Comparison of ENCODE assay signal across 15 cellular contexts in genomic region chr13:113187905-113188595, GRCh38. TPM values are rescaled to one million over a fixed set of nuclear protein-coding genes. Genes with fewer than 3 reads are reported as not detected.
DNase-seq lines count a peak whose midpoint lies in the region; ATAC-seq and TF ChIP-seq lines count a peak whose summit lies in the region.
"Had no signal": no experiment of that assay in that cellular context is flagged by ENCODE, and none has a peak within 500 bp of the region (broad histone marks: within the 10 kb centered on the region; RNA-seq: fewer than 3 reads in every experiment).

No MANE protein-coding gene starts in this region.

- H3K9me3 Mint-ChIP-seq in activated CD8-positive, alpha-beta memory T cell treated with anti-CD3 and anti-CD28 coated beads, Interleukin-2, amount 10 ng/mL, durations not matched to agents 7 days and 5 days (ENCODE audit: low read depth), result peaks cover 2% of the 10 kb centered on the region
- no peaks in the 10 kb centered on the region for H3K9me3 Mint-ChIP-seq in central memory CD8-positive, alpha-beta T cell

- TF ChIP-seq POLR2A in IMR-90 (IDR thresholded peaks at IDR 0.05; ENCODE audit: low read depth, low read length) (no peak), gastrocnemius medialis (IDR thresholded peaks at IDR 0.05) (no peak)

- peak overlapping the region; percentile 33 for H3K27ac Mint-ChIP-seq in activated CD8-positive, alpha-beta memory T cell treated with anti-CD3 and anti-CD28 coated beads, Interleukin-2, amount 10 ng/mL, durations not matched to agents 7 days and 5 days
- peak overlapping the region; percentile 83 for H3K27ac Mint-ChIP-seq in central memory CD8-positive, alpha-beta T cell (ENCODE audit: low read depth)

- peaks cover 42 to 75% of the 10 kb centered on the region in 2 experiments for H3K79me1 ChIP-seq in IMR-90 (ENCODE audit: low read depth in 1 of 2, low read length in 2 of 2)

- no peaks in the 10 kb centered on the region for H3K9me2 ChIP-seq in OCI-LY7 (ENCODE audit: insufficient read depth, low read length)

- peak overlapping the region; percentile 89 for H2AK9ac ChIP-seq in IMR-90 (replicated peaks; ENCODE audit: low read depth, low read length, poor library complexity)

- peaks cover 52% of the 10 kb centered on the region for H3K36me3 Mint-ChIP-seq in activated CD8-positive, alpha-beta memory T cell treated with anti-CD3 and anti-CD28 coated beads, Interleukin-2, amount 10 ng/mL, durations not matched to agents 7 days and 5 days
- H3K36me3 Mint-ChIP-seq in central memory CD8-positive, alpha-beta T cell (ENCODE audit: insufficient read depth), result peaks cover 42% of the 10 kb centered on the region

- no peak overlapping the region; the same call in 1 of the 2 replicates for H3K4me2 ChIP-seq in IMR-90 (ENCODE audit: low read depth, low read length)
- H3K4me2 ChIP-seq in OCI-LY7 (ENCODE audit: low read length), result no peak overlapping the region

- H2AFZ ChIP-seq in IMR-90 (replicated peaks; ENCODE audit: low read length, poor library complexity) (no peak overlapping the region), OCI-LY7 (ENCODE audit: low read length) (no peak overlapping the region)

- TF ChIP-seq RAD21 in IMR-90 (IDR thresholded peaks at IDR 0.05; ENCODE audit: low read length), result no peak

- peak overlapping the region; percentile 97 for H3K18ac ChIP-seq in IMR-90 (ENCODE audit: low read depth, low read length)

- peak overlapping the region; percentile 100 for H2BK20ac ChIP-seq in IMR-90 (ENCODE audit: low read depth, low read length)

- no peak overlapping the region for H3K4me3 ChIP-seq in IMR-90 (ENCODE audit: insufficient read depth, low read depth, low read length)
- H3K4me3 ChIP-seq in gastrocnemius medialis, result no peak overlapping the region
- no peak overlapping the region for H3K4me3 ChIP-seq in OCI-LY7 (ENCODE audit: low read depth, low read length, poor library complexity, severe bottlenecking)
- H3K4me3 ChIP-seq: colonic mucosa had no signal

- peaks cover 53% of the 10 kb centered on the region for H3K4me1 Mint-ChIP-seq in activated CD8-positive, alpha-beta memory T cell treated with anti-CD3 and anti-CD28 coated beads, Interleukin-2, amount 10 ng/mL, durations not matched to agents 7 days and 5 days
- peaks cover 54% of the 10 kb centered on the region for H3K4me1 Mint-ChIP-seq in central memory CD8-positive, alpha-beta T cell

- H3K14ac ChIP-seq in IMR-90 (replicated peaks; ENCODE audit: low read depth, low read length), result peak overlapping the region; percentile 90

- peaks cover 45% of the 10 kb centered on the region for H3K36me3 ChIP-seq in IMR-90 (ENCODE audit: control insufficient read depth, insufficient read depth, low read length)
- peaks cover 0 to 57% of the 10 kb centered on the region in 2 donors for H3K36me3 ChIP-seq in gastrocnemius medialis
- H3K36me3 ChIP-seq in OCI-LY7 (ENCODE audit: insufficient read depth, low read length), result peaks cover 41% of the 10 kb centered on the region

- CTCF ChIA-PET in activated CD8-positive, alpha-beta memory T cell treated with anti-CD3 and anti-CD28 coated beads, Interleukin-2, amount 10 ng/mL, durations not matched to agents 7 days and 5 days (lab: Charles Lee), result no interaction called here
- CTCF ChIA-PET in IMR-90 (lab: Yijun Ruan, JAX) (interaction anchor here (0.9 kb wide), 1 partner anchor 9 kb away, joined by 3 read pairs; no protein-coding TSS in a partner anchor), OCI-LY7 (lab: Charles Lee; ENCODE audit: unreplicated experiment) (no interaction called here), GM10248 (lab: Yijun Ruan, JAX) (no interaction called here)

- no peaks in the 10 kb centered on the region for H3K79me2 ChIP-seq in OCI-LY7 (ENCODE audit: insufficient read depth, low read depth, low read length)

- in situ Hi-C loops in IMR-90 (cut with MboI; ENCODE audit: low sequenced_read_pairs) (no loop called here), gastrocnemius medialis (cut with MboI; ENCODE audit: low sequenced_read_pairs in 4 of 4) (no loop called here)

- peaks cover 19% of the 10 kb centered on the region for H3K9me1 ChIP-seq in IMR-90 (ENCODE audit: insufficient read depth, low read length)

- peak overlapping the region; percentile 100 for H2BK5ac ChIP-seq in IMR-90 (ENCODE audit: low read depth, low read length, poor library complexity, severe bottlenecking)

- BruUV-seq in IMR-90 (replicated peaks; lab: Mats Ljungman, UMichigan) (no TSS peak), OCI-LY7 (replicated peaks; lab: Mats Ljungman, UMichigan) (no TSS peak)

- POLR2A ChIA-PET in IMR-90 (lab: Charles Lee; ENCODE audit: unreplicated experiment) (interaction anchor here (1.3 kb wide), 1 partner anchor 21 kb away, joined by 4 read pairs; the partner anchor contains the start of genes CUL4A and PCID2), OCI-LY7 (lab: Charles Lee) (interaction anchor here (0.7 kb wide), 1 partner anchor 53 kb away, joined by 3 read pairs; no protein-coding TSS in a partner anchor), GM10248 (lab: Yijun Ruan, JAX) (no interaction called here)

- no peak for DNase-seq in activated CD8-positive, alpha-beta memory T cell treated with anti-CD3 and anti-CD28 coated beads, Interleukin-2, amount 10 ng/mL, durations not matched to agents 7 days and 5 days
- DNase-seq in activated CD8-positive, alpha-beta memory T cell treated with anti-CD3 and anti-CD28 coated beads for 24 hours, result no peak
- peak; percentile 33 for DNase-seq in IMR-90
- no peak for DNase-seq in central memory CD8-positive, alpha-beta T cell (ENCODE audit: low spot score in 2 of 2)
- DNase-seq in gastrocnemius medialis, result no peak
- DNase-seq in OCI-LY7 (ENCODE audit: low spot score), result no peak
- no peak for DNase-seq in 8988T
- DNase-seq in GM10248 (ENCODE audit: extremely low spot score), result no peak
- DNase-seq: Kasumi-1, NCI-H345, SHP77 treated with DMSO at 0.1 percent for 48 hours had no signal

- no peak for ATAC-seq in activated CD8-positive, alpha-beta memory T cell treated with anti-CD3 and anti-CD28 coated beads, Interleukin-2, amount 10 ng/mL, durations not matched to agents 7 days and 5 days
- ATAC-seq in IMR-90 (ENCODE audit: low read depth) (no peak), gastrocnemius medialis (no peak)
- ATAC-seq in central memory CD8-positive, alpha-beta T cell (replicated peaks; ENCODE audit: extremely low read depth, poor library complexity, severe bottlenecking), result no peak

- dilution Hi-C loops in IMR-90 (cut with HindIII; ENCODE audit: low sequenced_read_pairs, unreplicated experiment), result no loop called here

- intact Hi-C loops in IMR-90 (cut with micrococcal nuclease), result loop anchor here (1.0 kb wide), 1 partner anchor 10 kb away; no protein-coding TSS in a partner anchor
- intact Hi-C loops in gastrocnemius medialis (cut with DNase I; ENCODE audit: low total_unique reads), result loop anchor here (1.0 kb wide), 1 partner anchor 34 kb away; no protein-coding TSS in a partner anchor
- intact Hi-C loops in OCI-LY7 (cut with micrococcal nuclease; ENCODE audit: unreplicated experiment), result no loop called here

- whole genome bisulfite sequencing in IMR-90 (ENCODE audit: extremely low coverage in 2 of 2, insufficient read length in 1 of 2), 2 experiments, result 93% methylated on average over 12 of the region's 21 CpGs; no CpG with 5 or more reads in 1 of the 2 experiments

- H3K27me3 ChIP-seq in IMR-90 (ENCODE audit: control insufficient read depth, insufficient read depth, low read length) (no peaks in the 10 kb centered on the region), gastrocnemius medialis (no peaks in the 10 kb centered on the region)
- H3K27me3 ChIP-seq: BE2C, colonic mucosa, neutrophil had no signal

- peak overlapping the region; percentile 99 for H3K4ac ChIP-seq in IMR-90 (ENCODE audit: low read depth, low read length)

- H4K5ac ChIP-seq in IMR-90 (ENCODE audit: low read depth, low read length), result peak overlapping the region; percentile 96

- no peak overlapping the region for H3K9ac ChIP-seq in IMR-90 (ENCODE audit: low read depth, low read length)

- peak overlapping the region; percentile 92 for H3K23ac ChIP-seq in IMR-90 (ENCODE audit: low read depth, low read length)

- H3K4me3 Mint-ChIP-seq in activated CD8-positive, alpha-beta memory T cell treated with anti-CD3 and anti-CD28 coated beads, Interleukin-2, amount 10 ng/mL, durations not matched to agents 7 days and 5 days, result no peak overlapping the region
- H3K4me3 Mint-ChIP-seq in central memory CD8-positive, alpha-beta T cell, result no peak overlapping the region

- H3K27ac ChIP-seq in IMR-90 (ENCODE audit: insufficient read depth, low read length) (peak overlapping the region; percentile 93), gastrocnemius medialis (peak overlapping the region; percentile 48 to 78 (median 60)), OCI-LY7 (ENCODE audit: low read depth, low read length, poor library complexity, severe bottlenecking) (no peak overlapping the region)
- H3K27ac ChIP-seq: colonic mucosa, neutrophil had no signal

- H3K27me3 Mint-ChIP-seq in activated CD8-positive, alpha-beta memory T cell treated with anti-CD3 and anti-CD28 coated beads, Interleukin-2, amount 10 ng/mL, durations not matched to agents 7 days and 5 days, result no peaks in the 10 kb centered on the region
- H3K27me3 Mint-ChIP-seq in central memory CD8-positive, alpha-beta T cell, result no peaks in the 10 kb centered on the region

- H3K56ac ChIP-seq in IMR-90 (ENCODE audit: extremely low read depth, insufficient read depth, low read length), result peak overlapping the region; percentile 97

- H4K91ac ChIP-seq in IMR-90 (ENCODE audit: insufficient read depth, low read depth, low read length), result peak overlapping the region; percentile 99

- peak overlapping the region; percentile 77 to 87 for H4K8ac ChIP-seq in IMR-90 (ENCODE audit: low read depth in 2 of 2, low read length in 2 of 2)

- H2BK120ac ChIP-seq in IMR-90 (ENCODE audit: low read depth, low read length), result peak overlapping the region; percentile 100

- peaks cover 7% of the 10 kb centered on the region; the same call in 1 of the 2 replicates for H3K9me3 ChIP-seq in IMR-90 (ENCODE audit: control insufficient read depth, insufficient read depth, low read length)
- H3K9me3 ChIP-seq in gastrocnemius medialis, result no peaks in the 10 kb centered on the region
- H3K9me3 ChIP-seq in OCI-LY7 (ENCODE audit: low read length), result no peaks in the 10 kb centered on the region
- H3K9me3 ChIP-seq: BE2C, colonic mucosa, neutrophil had no signal

- peaks cover 27% of the 10 kb centered on the region for H3K4me1 ChIP-seq in IMR-90 (ENCODE audit: control insufficient read depth, insufficient read depth, low read length)
- H3K4me1 ChIP-seq in gastrocnemius medialis, result peaks cover 0 to 3% of the 10 kb centered on the region in 2 donors
- H3K4me1 ChIP-seq in OCI-LY7 (ENCODE audit: insufficient read depth, low read length, poor library complexity, severe bottlenecking), result no peaks in the 10 kb centered on the region
- H3K4me1 ChIP-seq: colonic mucosa had no signal

- H2BK15ac ChIP-seq in IMR-90 (ENCODE audit: low read depth, low read length), result peak overlapping the region; percentile 95

- TF ChIP-seq CTCF in IMR-90 (conservative IDR thresholded peaks at IDR 0.05; ENCODE audit: low read depth, low read length) (no peak), gastrocnemius medialis (IDR thresholded peaks at IDR 0.05 in 4 of 5, conservative IDR thresholded peaks at IDR 0.05 in 1 of 5) (no peak), OCI-LY7 (conservative IDR thresholded peaks at IDR 0.05; ENCODE audit: low read length) (no peak), GM10248 (IDR thresholded peaks at IDR 0.05; ENCODE audit: control extremely low read depth, extremely low read depth, low read depth, missing control alignments) (no peak)

- H4K20me1 ChIP-seq in IMR-90 (ENCODE audit: insufficient read depth, low read length) (no peaks in the 10 kb centered on the region), OCI-LY7 (ENCODE audit: insufficient read depth, low read length) (no peaks in the 10 kb centered on the region)

- H2AK5ac ChIP-seq in IMR-90 (ENCODE audit: low read depth, low read length), result peak overlapping the region; percentile 100

RNA-seq across cellular contexts. Expression of gene PCID2, which starts 20.4 kb away (rescaled TPM):
- 10 to 100 TPM; 60.3 to 68.0 TPM for total RNA-seq in activated CD8-positive, alpha-beta memory T cell treated with anti-CD3 and anti-CD28 coated beads, Interleukin-2, amount 10 ng/mL, durations not matched to agents 7 days and 5 days
- total RNA-seq in IMR-90 (2012; rRNA removed), result 72.8 and 90.9 TPM in 2 replicates
- polyA plus RNA-seq in IMR-90 (2012; rRNA removed), result 71.7 and 83.5 TPM in 2 replicates
- 25.2 and 46.9 TPM in 2 replicates for polyA plus RNA-seq in IMR-90 (2012; cell fraction: cytosol; rRNA removed)
- 56.5 and 157 TPM in 2 replicates for polyA plus RNA-seq in IMR-90 (2012; cell fraction: nucleus; rRNA removed; ENCODE audit: low replicate concordance)
- 10 to 100 TPM; 26.4 to 45.6 (median 28.0) TPM for total RNA-seq in gastrocnemius medialis
- total RNA-seq in OCI-LY7 (2014; rRNA removed; shearing (Covaris generic)), result 38.3 and 41.9 TPM in 2 replicates
- 27.9 and 30.2 TPM in 2 replicates for total RNA-seq in OCI-LY7 (2022)

RNA-seq across cellular contexts. Expression of gene CUL4A, which starts 21.4 kb away (rescaled TPM):
- 10 to 100 TPM; 73.8 to 76.0 TPM for total RNA-seq in activated CD8-positive, alpha-beta memory T cell treated with anti-CD3 and anti-CD28 coated beads, Interleukin-2, amount 10 ng/mL, durations not matched to agents 7 days and 5 days
- 128 and 146 TPM in 2 replicates for total RNA-seq in IMR-90 (2012; rRNA removed)
- 68.7 and 86.0 TPM in 2 replicates for polyA plus RNA-seq in IMR-90 (2012; rRNA removed)
- 35.5 and 36.9 TPM in 2 replicates for polyA plus RNA-seq in IMR-90 (2012; cell fraction: cytosol; rRNA removed)
- 77.4 and 122 TPM in 2 replicates for polyA plus RNA-seq in IMR-90 (2012; cell fraction: nucleus; rRNA removed; ENCODE audit: low replicate concordance)
- total RNA-seq in gastrocnemius medialis, result 100 to 1,000 TPM; 232 to 319 (median 234) TPM
- 44.8 and 49.8 TPM in 2 replicates for total RNA-seq in OCI-LY7 (2014; rRNA removed; shearing (Covaris generic))
- 46.6 and 47.1 TPM in 2 replicates for total RNA-seq in OCI-LY7 (2022)

RNA-seq across cellular contexts. Expression of gene PROZ, which starts 29.6 kb away (rescaled TPM):
- not detected for total RNA-seq in activated CD8-positive, alpha-beta memory T cell treated with anti-CD3 and anti-CD28 coated beads, Interleukin-2, amount 10 ng/mL, durations not matched to agents 7 days and 5 days
- total RNA-seq in IMR-90 (2012; rRNA removed) (not detected in 2 replicates), gastrocnemius medialis (not detected), OCI-LY7 (2022) (not detected in 2 replicates)
- not detected in 2 replicates for polyA plus RNA-seq in IMR-90 (2012; rRNA removed)
- not detected in 2 replicates for polyA plus RNA-seq in IMR-90 (2012; cell fraction: cytosol; rRNA removed)
- polyA plus RNA-seq in IMR-90 (2012; cell fraction: nucleus; rRNA removed; ENCODE audit: low replicate concordance), result not detected in 2 replicates
- total RNA-seq in OCI-LY7 (2014; rRNA removed; shearing (Covaris generic)), result not detected in 2 replicates
- total RNA-seq: colonic mucosa, frontal cortex had no signal
